Comparison of ENCODE assay signal across 1 cellular context in genomic region chr7:75735059-75735458, GRCh38.
TF ChIP-seq lines count a peak whose summit lies in the region.

No MANE protein-coding gene starts in this region.

TF ChIP-seq in HepG2, 621 proteins besides CTCF, POLR2A, EP300 and RAD21 (continued from another document):
- no peak for TF ChIP-seq RXRB (CRISPR knock-in tag; IDR thresholded peaks at IDR 0.05; ENCODE audit: borderline replicate concordance)
- no peak for TF ChIP-seq E2F2 (CRISPR knock-in tag; IDR thresholded peaks at IDR 0.05; ENCODE audit: borderline replicate concordance)
- TF ChIP-seq ZNF768 (CRISPR knock-in tag; IDR thresholded peaks at IDR 0.05): peak; percentile 89
- no peak for TF ChIP-seq PAWR (CRISPR knock-in tag; IDR thresholded peaks at IDR 0.05; ENCODE audit: borderline replicate concordance)
- no peak for TF ChIP-seq BATF2 (CRISPR knock-in tag; IDR thresholded peaks at IDR 0.05)
- TF ChIP-seq, protein P1, sequence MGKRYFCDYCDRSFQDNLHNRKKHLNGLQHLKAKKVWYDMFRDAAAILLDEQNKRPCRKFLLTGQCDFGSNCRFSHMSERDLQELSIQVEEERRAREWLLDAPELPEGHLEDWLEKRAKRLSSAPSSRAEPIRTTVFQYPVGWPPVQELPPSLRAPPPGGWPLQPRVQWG (CRISPR knock-in tag; IDR thresholded peaks at IDR 0.05; ENCODE audit: borderline replicate concordance, low read depth): no peak
